ENCODE assay signal across 8 cellular contexts in the genomic region with DNA sequence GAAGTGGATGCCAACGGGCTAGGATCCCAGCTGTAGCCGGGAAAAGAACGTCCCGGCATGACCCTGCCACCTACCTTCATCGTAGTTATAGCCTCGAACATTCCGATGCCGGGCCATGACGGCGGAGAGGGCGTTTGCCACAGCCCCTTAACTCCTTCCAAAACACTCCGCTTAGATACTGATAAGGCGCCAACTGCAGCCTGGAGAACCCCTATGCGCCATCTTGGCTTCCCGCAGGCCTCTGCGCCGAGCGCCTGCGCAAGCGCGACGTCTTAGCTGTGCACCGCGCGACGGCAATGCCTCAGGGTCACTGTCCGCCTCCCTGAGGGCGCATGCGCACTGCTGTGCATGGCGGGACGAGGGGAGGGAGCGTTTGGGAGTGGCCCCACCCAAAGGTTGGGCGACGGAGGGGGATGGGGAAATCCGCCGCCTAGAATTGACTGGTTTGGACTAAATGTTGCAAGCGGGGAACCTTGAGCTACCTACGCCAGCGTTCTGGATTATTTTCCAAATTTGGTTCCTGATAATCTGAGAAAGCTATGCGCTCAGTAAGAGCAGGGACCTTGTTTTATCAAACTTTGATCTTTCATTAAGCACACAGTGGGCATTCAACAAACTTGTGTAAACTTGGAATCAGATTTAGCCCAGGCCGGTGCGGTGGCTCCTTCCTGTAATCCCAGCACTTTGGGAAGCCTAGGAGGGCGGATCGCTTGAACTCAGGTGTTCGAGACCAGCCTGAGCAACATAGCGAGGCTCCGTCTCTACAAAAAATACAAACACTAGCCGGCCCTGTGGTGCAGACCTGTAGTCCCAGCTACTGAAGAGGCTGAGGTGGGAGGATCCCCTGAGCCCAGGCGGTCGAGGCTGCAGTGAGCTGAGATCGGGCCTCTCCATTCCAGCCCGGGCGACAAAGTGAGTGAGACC. TPM values are rescaled to one million over a fixed set of nuclear protein-coding genes. Genes with fewer than 3 reads are reported as not detected.
DNase-seq lines count a peak whose midpoint lies in the region; ATAC-seq lines count a peak whose summit lies in the region.

TSS of gene HBS1L (minus strand) at position 248 of the 924 bp plus-strand sequence. CDS start at position 117, 131 bp downstream.

- H3K27ac ChIP-seq in effector memory CD4-positive, alpha-beta T cell (ENCODE audit: insufficient read depth, low read length, poor library complexity, severe bottlenecking): peak within 1 kb of the TSS; percentile 95

- ATAC-seq in GM21360 (IDR thresholded peaks at IDR 0.05; ENCODE audit: unreplicated experiment): peak; percentile 95

- peaks cover 3% of the 10 kb centered on the region for H3K36me3 ChIP-seq in effector memory CD4-positive, alpha-beta T cell (ENCODE audit: control insufficient read depth, insufficient read depth, low read length)

- H3K9me3 ChIP-seq in effector memory CD4-positive, alpha-beta T cell (ENCODE audit: control insufficient read depth, low read length): no peaks in the 10 kb centered on the region

- peak within 1 kb of the TSS; percentile 83 for H3K4me3 ChIP-seq in effector memory CD4-positive, alpha-beta T cell (ENCODE audit: insufficient read depth, low read depth, low read length, poor library complexity, severe bottlenecking)

- peaks cover 7% of the 10 kb centered on the region for H3K4me1 ChIP-seq in effector memory CD4-positive, alpha-beta T cell (ENCODE audit: control insufficient read depth, insufficient read depth, low read length, poor library complexity, severe bottlenecking)

- peak; percentile 96 for DNase-seq in COLO668 (lab: John Stamatoyannopoulos, UW; ENCODE audit: unreplicated experiment)
- peak; percentile 91 for DNase-seq in HT1080 (ENCODE audit: low read depth)
- peak; percentile 96 for DNase-seq in NOMO-1 treated with DMSO at 0.1 percent for 48 hours (lab: John Stamatoyannopoulos, UW; ENCODE audit: unreplicated experiment)
- DNase-seq in activated CD8-positive, alpha-beta memory T cell treated with anti-CD3 and anti-CD28 coated beads for 4 hours (ENCODE audit: low read depth in 2 of 2): peak; percentile 95 to 96
- DNase-seq in effector memory CD4-positive, alpha-beta T cell: peak; percentile 93 to 97 (median 96)
- DNase-seq in lung microvascular endothelial cell (ENCODE audit: low read depth in 2 of 2): peak; percentile 97
- DNase-seq in stimulated activated CD4-positive, alpha-beta T cell treated with anti-CD3 and anti-CD28 coated beads, TNF-alpha, amount 100 ng/mL, for 48 hours (ENCODE audit: low read depth in 3 of 3): peak; percentile 93 to 97 (median 94)

- no peaks in the 10 kb centered on the region for H3K27me3 ChIP-seq in effector memory CD4-positive, alpha-beta T cell (replicated peaks; ENCODE audit: control insufficient read depth, insufficient read depth, low read length, poor library complexity, severe bottlenecking)

RNA-seq across cellular contexts. Expression of gene HBS1L, which starts in this region (rescaled TPM):
- total RNA-seq in HT1080 (2014; rRNA removed; shearing (Covaris generic)): 80.6 and 102 TPM in 2 replicates
- polyA plus RNA-seq in HT1080 (2015; cell fraction: cytosol; rRNA removed): 91.4 and 104 TPM in 2 replicates
- 73.8 and 86.4 TPM in 2 replicates for polyA plus RNA-seq in HT1080 (2015; cell fraction: nucleus; rRNA removed)
- total RNA-seq in lung microvascular endothelial cell: 60.8 and 74.8 TPM in 2 replicates

Comparison
In these comparisons a context has a peak if more than half of its experiments do, and no peak if none do; other contexts are left out.
1. Peak in every context shown above with its lines: DNase-seq, ATAC-seq, H3K4me3 ChIP-seq and H3K27ac ChIP-seq.